ENCODE assay signal across 16 cellular contexts in genomic region chr5:151251621-151252020, GRCh38. TPM values are rescaled to one million over a fixed set of nuclear protein-coding genes. Genes with fewer than 3 reads are reported as not detected.
DNase-seq lines count a peak whose midpoint lies in the region; ATAC-seq and TF ChIP-seq lines count a peak whose summit lies in the region.
"Had no signal": no experiment of that assay in that cellular context is flagged by ENCODE, and none has a peak within 500 bp of the region (broad histone marks: within the 10 kb centered on the region; RNA-seq: fewer than 3 reads in every experiment).

No MANE protein-coding gene starts in this region.

- peaks cover 43% of the 10 kb centered on the region for H3K4me1 Mint-ChIP-seq in central memory CD8-positive, alpha-beta T cell
- H3K4me1 Mint-ChIP-seq in Calu3 (ENCODE audit: low read depth, unreplicated experiment): peaks cover 11% of the 10 kb centered on the region

- H3K27ac Mint-ChIP-seq in central memory CD8-positive, alpha-beta T cell (ENCODE audit: low read depth): peak overlapping the region; percentile 79
- no peak overlapping the region for H3K27ac Mint-ChIP-seq in Calu3 (ENCODE audit: unreplicated experiment)

- no peaks in the 10 kb centered on the region for H3K9me3 ChIP-seq in DND-41 (ENCODE audit: insufficient read depth, low read length, severe bottlenecking)
- H3K9me3 ChIP-seq in Loucy (ENCODE audit: insufficient read depth, low read depth, low read length): no peaks in the 10 kb centered on the region
- H3K9me3 ChIP-seq in neutrophil: no peaks in the 10 kb centered on the region
- H3K9me3 ChIP-seq: HAP-1, pancreas had no signal

- H3K4me3 ChIP-seq in DND-41 (ENCODE audit: low read depth in 1 of 2, low read length in 2 of 2) (peak overlapping the region in 1 of 2 experiments; percentile 56; a peak in 1 of 4 replicates), Loucy (ENCODE audit: low read length, poor library complexity, severe bottlenecking) (peak overlapping the region; percentile 72), neutrophil (ENCODE audit: low read depth in 1 of 2, low read length in 1 of 2) (peak overlapping the region in 1 of 2 experiments; percentile 67)

- TF ChIP-seq CTCF in DND-41 (IDR thresholded peaks at IDR 0.05; ENCODE audit: borderline replicate concordance, extremely low read depth, low read length, poor library complexity, severe bottlenecking): no peak
- no peak for TF ChIP-seq CTCF in Loucy (conservative IDR thresholded peaks at IDR 0.05; ENCODE audit: low read length)
- no peak for TF ChIP-seq CTCF in neutrophil (IDR thresholded peaks at IDR 0.05)
- no peak for TF ChIP-seq CTCF in Calu3 (IDR thresholded peaks at IDR 0.05; ENCODE audit: unreplicated experiment)
- no peak for TF ChIP-seq CTCF in RWPE1 (conservative IDR thresholded peaks at IDR 0.05; ENCODE audit: low read depth)

- H2AFZ ChIP-seq in DND-41 (ENCODE audit: low read depth, low read length) (no peak overlapping the region), Loucy (ENCODE audit: low read length) (peak overlapping the region; percentile 87; the same call in 1 of the 2 replicates)

- H4K20me1 ChIP-seq in DND-41 (ENCODE audit: insufficient read depth, low read length) (peaks cover 56% of the 10 kb centered on the region), Loucy (ENCODE audit: insufficient read depth, low read length, poor library complexity, severe bottlenecking) (no peaks in the 10 kb centered on the region)

- H3K9me2 ChIP-seq in Loucy (replicated peaks; ENCODE audit: low read depth, low read length): no peaks in the 10 kb centered on the region

- peaks cover 9% of the 10 kb centered on the region for H3K36me3 Mint-ChIP-seq in central memory CD8-positive, alpha-beta T cell (ENCODE audit: insufficient read depth)
- peaks cover 23% of the 10 kb centered on the region for H3K36me3 Mint-ChIP-seq in Calu3 (ENCODE audit: insufficient read depth, unreplicated experiment)

- no peaks in the 10 kb centered on the region for H3K9me3 Mint-ChIP-seq in central memory CD8-positive, alpha-beta T cell
- no peaks in the 10 kb centered on the region for H3K9me3 Mint-ChIP-seq in Calu3 (ENCODE audit: low read depth, unreplicated experiment)

- intact Hi-C loops in Calu3 (cut with micrococcal nuclease; ENCODE audit: unreplicated experiment): no loop called here

- POLR2A ChIA-PET in RWPE1 (lab: Yijun Ruan, JAX; ENCODE audit: low non-redundant PET): interaction anchor here (1.1 kb wide), 1 partner anchor 10 kb away, joined by 3 read pairs; no protein-coding TSS in a partner anchor

- H3K27me3 ChIP-seq in DND-41 (ENCODE audit: insufficient read depth, low read length, poor library complexity) (no peaks in the 10 kb centered on the region), Loucy (ENCODE audit: insufficient read depth, low read length, poor library complexity, severe bottlenecking) (no peaks in the 10 kb centered on the region), neutrophil (no peaks in the 10 kb centered on the region)
- H3K27me3 ChIP-seq: pancreas had no signal

- no peak for ATAC-seq in DND-41 (ENCODE audit: insufficient read depth, low read depth)
- ATAC-seq in central memory CD8-positive, alpha-beta T cell (replicated peaks; ENCODE audit: extremely low read depth, poor library complexity, severe bottlenecking): no peak

- CTCF ChIA-PET in Calu3 (lab: Charles Lee) (interaction anchor here (0.7 to 1.7 kb wide), 4 partner anchors 13 to 473 kb away, joined by 3 to 7 read pairs (median 5); partner anchors contain the start of gene SMIM3), RWPE1 (lab: Yijun Ruan, JAX) (no interaction called here)

- H3K4me1 ChIP-seq in DND-41 (ENCODE audit: insufficient read depth, low read length): peaks cover 52% of the 10 kb centered on the region
- H3K4me1 ChIP-seq in Loucy (ENCODE audit: insufficient read depth, low read length, poor library complexity, severe bottlenecking): peaks cover 29% of the 10 kb centered on the region
- peaks cover 29 to 33% of the 10 kb centered on the region in 2 experiments for H3K4me1 ChIP-seq in neutrophil (ENCODE audit: control insufficient read depth in 1 of 2, insufficient read depth in 1 of 2, low read depth in 1 of 2, low read length in 1 of 2)

- H3K4me2 ChIP-seq in DND-41 (ENCODE audit: insufficient read depth, low read length) (peak overlapping the region; percentile 71), Loucy (ENCODE audit: low read depth, low read length, poor library complexity, severe bottlenecking) (peak overlapping the region; percentile 78)

- H3K9ac ChIP-seq in DND-41 (ENCODE audit: low read depth, low read length): peak overlapping the region; percentile 49
- peak overlapping the region; percentile 62 for H3K9ac ChIP-seq in Loucy (ENCODE audit: low read depth, low read length, poor library complexity, severe bottlenecking)

- no peaks in the 10 kb centered on the region for H3K27me3 Mint-ChIP-seq in central memory CD8-positive, alpha-beta T cell
- H3K27me3 Mint-ChIP-seq in Calu3 (ENCODE audit: unreplicated experiment): peaks cover 35% of the 10 kb centered on the region

- H3K79me2 ChIP-seq in DND-41 (ENCODE audit: insufficient read depth, low read length): peaks cover 72% of the 10 kb centered on the region
- no peaks in the 10 kb centered on the region for H3K79me2 ChIP-seq in Loucy (ENCODE audit: insufficient read depth, low read length)

- H3K27ac ChIP-seq in DND-41 (ENCODE audit: low read length): peak overlapping the region; percentile 79
- peak overlapping the region; percentile 92 for H3K27ac ChIP-seq in neutrophil
- H3K27ac ChIP-seq in RWPE1: no peak overlapping the region

- no TSS peak for BruUV-seq in Calu3 (replicated peaks; lab: Mats Ljungman, UMichigan)

- H3K36me3 ChIP-seq in DND-41 (ENCODE audit: insufficient read depth, low read length) (peaks cover 65% of the 10 kb centered on the region), Loucy (ENCODE audit: insufficient read depth, low read length) (no peaks in the 10 kb centered on the region), neutrophil (no peaks in the 10 kb centered on the region)
- H3K36me3 ChIP-seq: HAP-1, pancreas had no signal

- peak overlapping the region; percentile 78 for H3K4me3 Mint-ChIP-seq in central memory CD8-positive, alpha-beta T cell
- H3K4me3 Mint-ChIP-seq in Calu3 (ENCODE audit: low read depth, unreplicated experiment): no peak overlapping the region

- H3F3A ChIP-seq in Loucy (ENCODE audit: low read depth): no peaks in the 10 kb centered on the region

- DNase-seq in DND-41 (no peak), D341Med (ENCODE audit: low spot score) (no peak), Calu3 (no peak), RWPE1 (ENCODE audit: low spot score) (no peak), OCI-M2 (lab: John Stamatoyannopoulos, UW; ENCODE audit: unreplicated experiment) (no peak)
- no peak for DNase-seq in central memory CD8-positive, alpha-beta T cell (ENCODE audit: low spot score in 2 of 2)
- DNase-seq: aorta; DMS 273 treated with DMSO at 0.1 percent for 48 hours; effector CD8-positive, alpha-beta T cell; NCI-H345 had no signal

RNA-seq across cellular contexts. Expression of gene GM2A, which starts 1.4 kb away (rescaled TPM):
- 21.1 and 22.4 TPM in 2 replicates for total RNA-seq in Calu3 (2022)

RNA-seq across cellular contexts. Expression of gene CCDC69, which starts 27.7 kb away (rescaled TPM):
- 0.69 and 1.0 TPM in 2 replicates for total RNA-seq in Calu3 (2022)

RNA-seq across cellular contexts. Expression of gene SLC36A3, which starts 51.9 kb away (rescaled TPM):
- not detected in 2 replicates for total RNA-seq in Calu3 (2022)
- total RNA-seq: aorta, glomerular endothelial cell, LHCN-M2, pancreas had no signal
